1 cellular context compared by ENCODE assay signal in genomic region chr17:35790826-35791225, GRCh38.
TF ChIP-seq lines count a peak whose summit lies in the region.

No MANE protein-coding gene starts in this region.

TF ChIP-seq in WTC11, 78 proteins besides CTCF, POLR2A, EP300 and RAD21 (continued from another document):
- TF ChIP-seq E2F1 (CRISPR knock-in tag; IDR thresholded peaks at IDR 0.05): no peak
- no peak for TF ChIP-seq NFE2L1 (CRISPR knock-in tag; IDR thresholded peaks at IDR 0.05)
- no peak for TF ChIP-seq FOXJ3 (CRISPR knock-in tag; IDR thresholded peaks at IDR 0.05; ENCODE audit: borderline replicate concordance)
- TF ChIP-seq ATF2 (CRISPR knock-in tag; IDR thresholded peaks at IDR 0.05; ENCODE audit: borderline replicate concordance, low read depth): no peak
- TF ChIP-seq ZBTB21 (CRISPR knock-in tag; IDR thresholded peaks at IDR 0.05; ENCODE audit: borderline replicate concordance): no peak
- TF ChIP-seq, protein P1, sequence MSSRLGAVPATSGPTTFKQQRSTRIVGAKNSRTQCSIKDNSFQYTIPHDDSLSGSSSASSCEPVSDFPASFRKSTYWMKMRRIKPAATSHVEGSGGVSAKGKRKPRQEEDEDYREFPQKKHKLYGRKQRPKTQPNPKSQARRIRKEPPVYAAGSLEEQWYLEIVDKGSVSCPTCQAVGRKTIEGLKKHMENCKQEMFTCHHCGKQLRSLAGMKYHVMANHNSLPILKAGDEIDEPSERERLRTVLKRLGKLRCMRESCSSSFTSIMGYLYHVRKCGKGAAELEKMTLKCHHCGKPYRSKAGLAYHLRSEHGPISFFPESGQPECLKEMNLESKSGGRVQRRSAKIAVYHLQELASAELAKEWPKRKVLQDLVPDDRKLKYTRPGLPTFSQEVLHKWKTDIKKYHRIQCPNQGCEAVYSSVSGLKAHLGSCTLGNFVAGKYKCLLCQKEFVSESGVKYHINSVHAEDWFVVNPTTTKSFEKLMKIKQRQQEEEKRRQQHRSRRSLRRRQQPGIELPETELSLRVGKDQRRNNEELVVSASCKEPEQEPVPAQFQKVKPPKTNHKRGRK (CRISPR knock-in tag; IDR thresholded peaks at IDR 0.05; ENCODE audit: borderline replicate concordance): no peak
- TF ChIP-seq ZBTB43 (CRISPR knock-in tag; IDR thresholded peaks at IDR 0.05): no peak
- no peak for TF ChIP-seq CBFB (CRISPR knock-in tag; IDR thresholded peaks at IDR 0.05; ENCODE audit: low read depth)
